9 cellular contexts compared by ENCODE assay signal in the genomic region with DNA sequence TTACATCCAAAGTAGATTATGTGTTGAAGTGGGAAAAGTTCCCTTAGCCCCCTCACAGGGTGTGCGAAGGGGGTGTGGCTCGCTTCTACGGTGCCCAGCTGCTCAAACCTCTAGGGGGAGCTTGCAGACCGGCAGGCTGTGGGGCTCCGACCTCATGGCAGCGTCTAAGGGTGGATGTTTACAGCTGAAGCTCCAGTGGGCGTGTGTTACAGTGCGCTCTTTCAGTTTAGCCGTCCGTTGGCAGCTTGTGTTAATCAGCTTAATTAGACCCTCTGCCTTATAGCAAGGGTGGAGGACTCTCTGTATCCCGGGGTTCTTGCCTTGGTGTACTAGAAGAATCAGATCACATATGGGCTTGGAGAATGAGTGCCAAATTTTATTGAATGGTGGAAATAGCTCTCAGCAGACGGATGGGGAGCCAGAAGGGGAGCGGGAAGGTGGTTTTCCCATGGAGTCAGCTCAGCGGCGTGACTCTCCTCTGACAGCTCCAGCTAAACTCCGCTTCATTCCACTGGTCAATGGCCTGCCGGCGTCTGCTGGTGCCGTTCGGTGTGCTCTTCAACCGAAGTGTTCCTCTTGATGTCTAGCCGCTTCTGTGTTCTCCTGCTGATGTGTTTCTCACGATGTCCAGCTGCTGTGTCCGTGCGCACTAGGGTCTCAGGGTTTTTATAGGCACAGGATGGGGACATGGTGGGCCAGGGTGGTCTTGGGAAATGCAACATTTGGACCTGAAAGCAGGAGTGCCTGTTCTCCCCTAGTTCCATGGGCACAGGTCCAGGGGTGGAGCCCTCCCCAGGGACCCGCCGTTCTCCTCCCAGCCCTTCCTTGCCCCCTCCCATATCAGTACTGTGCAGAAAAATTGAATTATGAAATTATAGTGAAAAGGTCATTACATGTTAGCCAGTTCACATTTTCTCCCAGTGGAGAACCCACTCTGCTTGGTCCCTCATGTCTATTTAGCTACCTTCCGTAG. TPM values are rescaled to one million over a fixed set of nuclear protein-coding genes. Genes with fewer than 3 reads are reported as not detected.
DNase-seq lines count a peak whose midpoint lies in the region; ATAC-seq and TF ChIP-seq lines count a peak whose summit lies in the region.
"Had no signal": no experiment of that assay in that cellular context is flagged by ENCODE, and none has a peak within 500 bp of the region (broad histone marks: within the 10 kb centered on the region; RNA-seq: fewer than 3 reads in every experiment).

No MANE protein-coding gene starts in this region.

- no peaks in the 10 kb centered on the region for H4K20me1 ChIP-seq in BLaER1

- H3K9me3 Mint-ChIP-seq in progenitor cell of endocrine pancreas (ENCODE audit: low read depth) = no peaks in the 10 kb centered on the region

- TF ChIP-seq CTCF in gastroesophageal sphincter (IDR thresholded peaks at IDR 0.05) = peak in 3 of 4 experiments; percentile 12 to 54 (median 12)
- peak; percentile 65 for TF ChIP-seq CTCF in progenitor cell of endocrine pancreas (IDR thresholded peaks at IDR 0.05; ENCODE audit: unreplicated experiment)

- H3K4me2 ChIP-seq in BLaER1 = peak overlapping the region; percentile 78

- ATAC-seq in GM18861 (IDR thresholded peaks at IDR 0.05; ENCODE audit: unreplicated experiment) (peak; percentile 33), HG03060 (IDR thresholded peaks at IDR 0.05; ENCODE audit: low read depth, unreplicated experiment) (peak; percentile 48), gastroesophageal sphincter (peak; percentile 50)

- TF ChIP-seq POLR2A in gastroesophageal sphincter (IDR thresholded peaks at IDR 0.05) = no peak

- peak overlapping the region; percentile 65 for H3K4me3 Mint-ChIP-seq in progenitor cell of endocrine pancreas (ENCODE audit: low read depth)

- no peak overlapping the region for H3K27ac ChIP-seq in BLaER1
- no peak overlapping the region for H3K27ac ChIP-seq in gastroesophageal sphincter

- 30 to 31% methylated on average over 4 to 5 of the region's 28 CpGs for WGBS in gastroesophageal sphincter (ENCODE audit: low coverage in 1 of 2), 2 donors

- H3K36me3 ChIP-seq in BLaER1 (no peaks in the 10 kb centered on the region), gastroesophageal sphincter (no peaks in the 10 kb centered on the region)

- H3K9ac ChIP-seq in BLaER1 = no peak overlapping the region

- peaks cover 4% of the 10 kb centered on the region for H3K4me1 Mint-ChIP-seq in progenitor cell of endocrine pancreas (ENCODE audit: low read depth)

- DNase-seq in NCI-H524 (lab: John Stamatoyannopoulos, UW) (peak; percentile 89 to 96), activated T-cell treated with anti-CD3 and anti-CD28 coated beads for 4 hours (peak; percentile 16), progenitor cell of endocrine pancreas (ENCODE audit: low spot score, unreplicated experiment) (peak; percentile 46)
- DNase-seq in activated CD4-positive, CD25-positive, alpha-beta regulatory T cell treated with anti-CD3 and anti-CD28 coated beads, Interleukin-2, amount 50 U/mL, for 72 hours = no peak

- H3K27me3 ChIP-seq in BLaER1 (no peaks in the 10 kb centered on the region), gastroesophageal sphincter (peaks cover 59% of the 10 kb centered on the region)

- peaks cover 28% of the 10 kb centered on the region for H3K27me3 Mint-ChIP-seq in progenitor cell of endocrine pancreas

- no peak overlapping the region for H3K27ac Mint-ChIP-seq in progenitor cell of endocrine pancreas

- H3K9me3 ChIP-seq in BLaER1 (no peaks in the 10 kb centered on the region), gastroesophageal sphincter (no peaks in the 10 kb centered on the region)

- no peak overlapping the region for H3K4me3 ChIP-seq in BLaER1
- peak overlapping the region in 1 of 2 donors; percentile 14 for H3K4me3 ChIP-seq in gastroesophageal sphincter

- H3K4me1 ChIP-seq in BLaER1 (peaks cover 29% of the 10 kb centered on the region), gastroesophageal sphincter (peaks cover 0 to 10% (median 0%) of the 10 kb centered on the region in 3 donors)

- TF ChIP-seq EP300 in gastroesophageal sphincter (IDR thresholded peaks at IDR 0.05) = no peak

- no peaks in the 10 kb centered on the region for H3K36me3 Mint-ChIP-seq in progenitor cell of endocrine pancreas (ENCODE audit: insufficient read depth)

RNA-seq across cellular contexts. Expression of gene OR10G7, which starts 28.6 kb away (rescaled TPM):
- not detected for total RNA-seq in gastroesophageal sphincter
- total RNA-seq in progenitor cell of endocrine pancreas = not detected in 2 replicates
- total RNA-seq: T-helper 2 cell treated with Interferon-gamma antibody and Interleukin-4, amounts not matched to agents 100 ng/mL and 5 ng/mL, for 36 hours had no signal

RNA-seq across cellular contexts. Expression of gene OR10G8, which starts 43.1 kb away (rescaled TPM):
- total RNA-seq in gastroesophageal sphincter (not detected), progenitor cell of endocrine pancreas (not detected in 2 replicates)
- total RNA-seq: T-helper 2 cell treated with Interferon-gamma antibody and Interleukin-4, amounts not matched to agents 100 ng/mL and 5 ng/mL, for 36 hours had no signal

RNA-seq across cellular contexts. Expression of gene VWA5A, which starts 45.5 kb away (rescaled TPM):
- 10 to 100 TPM; 13.4 to 23.0 (median 18.6) TPM for total RNA-seq in gastroesophageal sphincter
- 20.9 and 22.6 TPM in 2 replicates for total RNA-seq in progenitor cell of endocrine pancreas

RNA-seq across cellular contexts. Expression of gene OR10G9, which starts 46.9 kb away (rescaled TPM):
- total RNA-seq in gastroesophageal sphincter = not detected
- not detected in 2 replicates for total RNA-seq in progenitor cell of endocrine pancreas
- total RNA-seq: T-helper 2 cell treated with Interferon-gamma antibody and Interleukin-4, amounts not matched to agents 100 ng/mL and 5 ng/mL, for 36 hours had no signal

RNA-seq across cellular contexts. Expression of gene OR10G4, which starts 56.9 kb away (rescaled TPM):
- not detected for total RNA-seq in gastroesophageal sphincter
- 0.13 TPM in 1 of 2 replicates, not detected in the other for total RNA-seq in progenitor cell of endocrine pancreas
- total RNA-seq: T-helper 2 cell treated with Interferon-gamma antibody and Interleukin-4, amounts not matched to agents 100 ng/mL and 5 ng/mL, for 36 hours had no signal
